ENCODE assay signal across 9 cellular contexts in genomic region chr7:100432053-100432452, GRCh38. TPM values are rescaled to one million over a fixed set of nuclear protein-coding genes. Genes with fewer than 3 reads are reported as not detected.
DNase-seq lines count a peak whose midpoint lies in the region; ATAC-seq and TF ChIP-seq lines count a peak whose summit lies in the region.
"Had no signal": no experiment of that assay in that cellular context is flagged by ENCODE, and none has a peak within 500 bp of the region (broad histone marks: within the 10 kb centered on the region; RNA-seq: fewer than 3 reads in every experiment).

No MANE protein-coding gene starts in this region.

- no peaks in the 10 kb centered on the region for H3K27me3 ChIP-seq in CD8-positive, alpha-beta memory T cell (ENCODE audit: insufficient read depth, low read length, poor library complexity, severe bottlenecking)
- no peaks in the 10 kb centered on the region for H3K27me3 ChIP-seq in breast epithelium

- TF ChIP-seq POLR2A in NB4 (IDR thresholded peaks at IDR 0.05; ENCODE audit: extremely low read depth, insufficient read length) (no peak), breast epithelium (IDR thresholded peaks at IDR 0.05) (no peak)

- H3K27ac ChIP-seq in CD8-positive, alpha-beta memory T cell (ENCODE audit: low read depth, low read length): no peak overlapping the region
- H3K27ac ChIP-seq in breast epithelium: peak overlapping the region; percentile 99 to 100

- peaks cover 47% of the 10 kb centered on the region for H3K4me1 ChIP-seq in CD8-positive, alpha-beta memory T cell (ENCODE audit: insufficient read depth, low read length)
- H3K4me1 ChIP-seq in breast epithelium: peaks cover 8 to 33% of the 10 kb centered on the region in 2 donors

- peaks cover 15% of the 10 kb centered on the region for H3K36me3 ChIP-seq in CD8-positive, alpha-beta memory T cell (ENCODE audit: insufficient read depth, low read length)
- no peaks in the 10 kb centered on the region for H3K36me3 ChIP-seq in breast epithelium

- H3K27me3 Mint-ChIP-seq in CD8-positive, alpha-beta memory T cell: peaks cover 0 to 13% of the 10 kb centered on the region in 2 donors
- peaks cover 12% of the 10 kb centered on the region for H3K27me3 Mint-ChIP-seq in nephron progenitor cell (ENCODE audit: low read depth, poor library complexity)

- H3K36me3 Mint-ChIP-seq in CD8-positive, alpha-beta memory T cell: peaks cover 0 to 67% (median 9%) of the 10 kb centered on the region in 3 donors
- H3K36me3 Mint-ChIP-seq in nephron progenitor cell (ENCODE audit: low read depth): peaks cover 36% of the 10 kb centered on the region

- no peak for TF ChIP-seq CTCF in NB4 (IDR thresholded peaks at IDR 0.05; ENCODE audit: low read depth, low read length)
- TF ChIP-seq CTCF in breast epithelium (IDR thresholded peaks at IDR 0.05): no peak
- TF ChIP-seq CTCF in nephron progenitor cell (IDR thresholded peaks at IDR 0.05): no peak

- ATAC-seq in HG02973 (IDR thresholded peaks at IDR 0.05; ENCODE audit: unreplicated experiment) (no peak), GM19455 (IDR thresholded peaks at IDR 0.05; ENCODE audit: unreplicated experiment) (no peak)

- no peak for DNase-seq in CD8-positive, alpha-beta memory T cell
- DNase-seq in NB4 (ENCODE audit: low read depth) (no peak), breast epithelium (ENCODE audit: low spot score in 2 of 2) (no peak), nephron progenitor cell (no peak), HuH-7.5 (ENCODE audit: low spot score) (no peak), NCI-H1436 treated with DMSO at 0.1 percent for 48 hours (lab: John Stamatoyannopoulos, UW) (no peak)
- DNase-seq: NCI-H146 had no signal

- H3K27ac Mint-ChIP-seq in CD8-positive, alpha-beta memory T cell: peak overlapping the region in 7 of 8 donors; percentile 67 to 94 (median 90)
- peak overlapping the region; percentile 99 for H3K27ac Mint-ChIP-seq in nephron progenitor cell

- peak overlapping the region; percentile 52 to 94 (median 73) for H3K4me3 Mint-ChIP-seq in CD8-positive, alpha-beta memory T cell
- peak overlapping the region; percentile 88 for H3K4me3 Mint-ChIP-seq in nephron progenitor cell

- CTCF ChIA-PET in CD8-positive, alpha-beta memory T cell (lab: Charles Lee): no interaction called here

- H3K9me3 ChIP-seq in CD8-positive, alpha-beta memory T cell (ENCODE audit: low read length): no peaks in the 10 kb centered on the region
- no peaks in the 10 kb centered on the region for H3K9me3 ChIP-seq in breast epithelium

- H3K4me1 Mint-ChIP-seq in CD8-positive, alpha-beta memory T cell: peaks cover 46 to 75% (median 49%) of the 10 kb centered on the region in 3 donors
- peaks cover 52% of the 10 kb centered on the region for H3K4me1 Mint-ChIP-seq in nephron progenitor cell

- H3K9me3 Mint-ChIP-seq in CD8-positive, alpha-beta memory T cell: peaks cover 0 to 9% (median 5%) of the 10 kb centered on the region in 5 donors
- H3K9me3 Mint-ChIP-seq in nephron progenitor cell: peaks cover 7% of the 10 kb centered on the region

- H3K4me3 ChIP-seq in CD8-positive, alpha-beta memory T cell (ENCODE audit: low read length): no peak overlapping the region
- peak overlapping the region; percentile 83 for H3K4me3 ChIP-seq in NB4 (ENCODE audit: low read depth, low read length)
- H3K4me3 ChIP-seq in breast epithelium: peak overlapping the region in 1 of 3 donors; percentile 98

- intact Hi-C loops in breast epithelium (cut with DNase I; ENCODE audit: low total_unique reads): no loop called here

- POLR2A ChIA-PET in CD8-positive, alpha-beta memory T cell (lab: Charles Lee): no interaction called here

RNA-seq across cellular contexts. Expression of gene MEPCE, which starts 2.4 kb away (rescaled TPM):
- total RNA-seq in CD8-positive, alpha-beta memory T cell: 10 to 100 TPM; 75.9 to 78.8 TPM
- 13.6 TPM for polyA plus RNA-seq in CD8-positive, alpha-beta memory T cell
- total RNA-seq in breast epithelium: 10 to 100 TPM; 26.5 to 41.4 (median 40.6) TPM

RNA-seq across cellular contexts. Expression of gene ZCWPW1, which starts 3.5 kb away (rescaled TPM):
- total RNA-seq in CD8-positive, alpha-beta memory T cell: 1 to 10 TPM; 4.3 to 5.0 TPM
- polyA plus RNA-seq in CD8-positive, alpha-beta memory T cell: 6.5 TPM
- 10 to 100 TPM in 1 of 3 donors, 1 to 10 TPM in 2; 3.9 to 12.6 (median 8.6) TPM for total RNA-seq in breast epithelium

RNA-seq across cellular contexts. Expression of gene PPP1R35, which starts 4.2 kb away (rescaled TPM):
- total RNA-seq in CD8-positive, alpha-beta memory T cell: 10 to 100 TPM; 41.4 to 46.3 TPM
- polyA plus RNA-seq in CD8-positive, alpha-beta memory T cell: 50.2 TPM
- total RNA-seq in breast epithelium: 10 to 100 TPM; 14.1 to 42.6 (median 32.6) TPM

RNA-seq across cellular contexts. Expression of gene SPACDR, which starts 32.0 kb away (rescaled TPM):
- 1 to 10 TPM in 1 of 2 experiments, under 1 TPM in 1; 1.00 to 1.7 TPM for total RNA-seq in CD8-positive, alpha-beta memory T cell
- polyA plus RNA-seq in CD8-positive, alpha-beta memory T cell: 0.56 TPM
- total RNA-seq in breast epithelium: not detected

RNA-seq across cellular contexts. Expression of gene TSC22D4, which starts 47.0 kb away (rescaled TPM):
- total RNA-seq in CD8-positive, alpha-beta memory T cell: 10 to 100 TPM; 96.2 to 99.1 TPM
- polyA plus RNA-seq in CD8-positive, alpha-beta memory T cell: 40.5 TPM
- total RNA-seq in breast epithelium: 10 to 100 TPM; 17.0 to 23.7 (median 19.7) TPM
